20 cellular contexts compared by ENCODE assay signal in genomic region chr6:119043783-119044182, GRCh38. TPM values are rescaled to one million over a fixed set of nuclear protein-coding genes. Genes with fewer than 3 reads are reported as not detected.
DNase-seq lines count a peak whose midpoint lies in the region; ATAC-seq and FAIRE-seq lines count a peak whose summit lies in the region.
"Had no signal": no experiment of that assay in that cellular context is flagged by ENCODE, and none has a peak within 500 bp of the region (broad histone marks: within the 10 kb centered on the region; RNA-seq: fewer than 3 reads in every experiment).

No MANE protein-coding gene starts in this region.

- no peak overlapping the region for H3K4me3 Mint-ChIP-seq in activated CD4-positive, alpha-beta T cell treated with anti-CD3 and anti-CD28 coated beads, Interleukin-2, amount 10 ng/mL, durations not matched to agents 24 days and 14 days
- H3K4me3 Mint-ChIP-seq: activated CD4-positive, alpha-beta memory T cell treated with anti-CD3 and anti-CD28 coated beads for 36 hours had no signal

- peak; percentile 62 for FAIRE-seq in islet of Langerhans (lab: Jason Lieb, UNC)
- FAIRE-seq: A549 had no signal

- H3K27ac Mint-ChIP-seq in activated CD4-positive, alpha-beta T cell treated with anti-CD3 and anti-CD28 coated beads, Interleukin-2, amount 10 ng/mL, durations not matched to agents 24 days and 14 days = peak overlapping the region; percentile 1
- H3K27ac Mint-ChIP-seq: activated CD4-positive, alpha-beta memory T cell treated with anti-CD3 and anti-CD28 coated beads for 36 hours had no signal

- H3K4me1 Mint-ChIP-seq in activated CD4-positive, alpha-beta T cell treated with anti-CD3 and anti-CD28 coated beads, Interleukin-2, amount 10 ng/mL, durations not matched to agents 24 days and 14 days = peaks cover 10% of the 10 kb centered on the region

- intact Hi-C loops in activated CD4-positive, alpha-beta T cell treated with anti-CD3 and anti-CD28 coated beads, Interleukin-2, amount 10 ng/mL, durations not matched to agents 24 days and 14 days (cut with micrococcal nuclease) = loop anchor here (1.0 kb wide), 2 partner anchors 9 to 34 kb away; no protein-coding TSS in a partner anchor

- H3K36me3 Mint-ChIP-seq in activated CD4-positive, alpha-beta T cell treated with anti-CD3 and anti-CD28 coated beads, Interleukin-2, amount 10 ng/mL, durations not matched to agents 24 days and 14 days (ENCODE audit: low read depth) = no peaks in the 10 kb centered on the region
- H3K36me3 Mint-ChIP-seq: activated CD4-positive, alpha-beta memory T cell treated with anti-CD3 and anti-CD28 coated beads for 36 hours had no signal

- H3K27me3 Mint-ChIP-seq in activated CD4-positive, alpha-beta T cell treated with anti-CD3 and anti-CD28 coated beads, Interleukin-2, amount 10 ng/mL, durations not matched to agents 24 days and 14 days = no peaks in the 10 kb centered on the region
- H3K27me3 Mint-ChIP-seq: activated CD4-positive, alpha-beta memory T cell treated with anti-CD3 and anti-CD28 coated beads for 36 hours had no signal

- peaks cover 6% of the 10 kb centered on the region for H3K9me3 Mint-ChIP-seq in activated CD4-positive, alpha-beta T cell treated with anti-CD3 and anti-CD28 coated beads, Interleukin-2, amount 10 ng/mL, durations not matched to agents 24 days and 14 days
- H3K9me3 Mint-ChIP-seq: activated CD4-positive, alpha-beta memory T cell treated with anti-CD3 and anti-CD28 coated beads for 36 hours had no signal

- ATAC-seq in GM19468 (IDR thresholded peaks at IDR 0.05; ENCODE audit: extremely low read depth, unreplicated experiment) = peak; percentile 44
- ATAC-seq in HG02884 (IDR thresholded peaks at IDR 0.05; ENCODE audit: unreplicated experiment) = peak; percentile 59
- ATAC-seq in HG02763 (IDR thresholded peaks at IDR 0.05; ENCODE audit: unreplicated experiment) = no peak
- ATAC-seq: A549 had no signal

- DNase-seq in activated CD4-positive, alpha-beta T cell treated with anti-CD3 and anti-CD28 coated beads, Interleukin-2, amount 10 ng/mL, durations not matched to agents 24 days and 14 days = no peak
- no peak for DNase-seq in activated CD4-positive, alpha-beta T cell treated with anti-CD3 and anti-CD28 coated beads, Interleukin-2, amount 50 U/mL, for 1 hour
- no peak for DNase-seq in 8988T
- no peak for DNase-seq in iPS-NIHi11 (ENCODE audit: low spot score)
- DNase-seq: activated effector memory CD4-positive, alpha-beta T cell treated with anti-CD3 and anti-CD28 coated beads, Interleukin-2, amount 50 U/mL, for 16 hours; DMS79; IMR-90; left lung; NCI-H2107; NCI-H774; Peyer's patch; SK-N-SH; stimulated activated CD4-positive, alpha-beta T cell treated with anti-CD3 and anti-CD28 coated beads, Interleukin-4, amount 100 ng/mL, for 4 hours; transverse colon had no signal

RNA-seq across cellular contexts. Expression of gene FAM184A, which starts 34.7 kb away (rescaled TPM):
- 7.5 and 9.0 TPM in 2 replicates for total RNA-seq in activated CD4-positive, alpha-beta T cell treated with anti-CD3 and anti-CD28 coated beads, Interleukin-2, amount 10 ng/mL, durations not matched to agents 24 days and 14 days
- total RNA-seq: IMR-90 had no signal
